In genomic region chr5:139268364-139269202, GRCh38 we compare ENCODE assay signal across 1 cellular context.
TF ChIP-seq lines count a peak whose summit lies in the region.

No MANE protein-coding gene starts in this region.

TF ChIP-seq in GM12878, 131 proteins besides CTCF, POLR2A, EP300 and RAD21 (continued from another document and continues in another):
- no peak for TF ChIP-seq SRF (IDR thresholded peaks at IDR 0.05; ENCODE audit: low read depth in 2 of 2, low read length in 2 of 2)
- peak; percentile 70 to 71; a peak in 3 of 4 replicates for TF ChIP-seq IKZF2 (IDR thresholded peaks at IDR 0.05)
- peak; percentile 69 for TF ChIP-seq MEF2B (IDR thresholded peaks at IDR 0.05; ENCODE audit: partially characterized antibody, poor library complexity, severe bottlenecking)
- no peak for TF ChIP-seq ZNF274 (IDR thresholded peaks at IDR 0.05; ENCODE audit: insufficient read depth, insufficient read length)
- TF ChIP-seq NFIC (IDR thresholded peaks at IDR 0.05; ENCODE audit: low read depth, low read length), result peak; percentile 90
- 0 out of 2 replicates have a peak, but pooled peaks have one; percentile 43 for TF ChIP-seq GATAD2B (conservative IDR thresholded peaks at IDR 0.05; ENCODE audit: low read depth)
- TF ChIP-seq SMAD5 (IDR thresholded peaks at IDR 0.05; ENCODE audit: low read depth), result no peak
- TF ChIP-seq SPI1 (IDR thresholded peaks at IDR 0.05; ENCODE audit: borderline replicate concordance, insufficient read depth, low read depth, low read length), result no peak
- TF ChIP-seq LARP7 (IDR thresholded peaks at IDR 0.05), result no peak
- TF ChIP-seq SIX5 (IDR thresholded peaks at IDR 0.05; ENCODE audit: low read depth, low read length, severe bottlenecking), result no peak
- peak; percentile 79 for TF ChIP-seq MTA2 (IDR thresholded peaks at IDR 0.05; ENCODE audit: low read depth)
- TF ChIP-seq IRF4 (IDR thresholded peaks at IDR 0.05; ENCODE audit: low read depth, low read length), result 0 out of 2 replicates have a peak, but pooled peaks have one; percentile 37
- TF ChIP-seq E4F1 (IDR thresholded peaks at IDR 0.05; ENCODE audit: borderline replicate concordance, partially characterized antibody), result no peak
- TF ChIP-seq PKNOX1 (IDR thresholded peaks at IDR 0.05), result no peak
- no peak for TF ChIP-seq ZNF384 (IDR thresholded peaks at IDR 0.05; ENCODE audit: borderline replicate concordance, low read depth, low read length)
- peak; percentile 72 for TF ChIP-seq RUNX3 (IDR thresholded peaks at IDR 0.05; ENCODE audit: low read length)
- TF ChIP-seq FOS (IDR thresholded peaks at IDR 0.05; ENCODE audit: borderline replicate concordance, extremely low read depth, insufficient read length), result no peak
- TF ChIP-seq POLR2AphosphoS2 (IDR thresholded peaks at IDR 0.05; ENCODE audit: low read depth, low read length), result no peak
- no peak for TF ChIP-seq NRF1 (conservative IDR thresholded peaks at IDR 0.05; ENCODE audit: low read depth, low read length)
- no peak for TF ChIP-seq SIN3A (IDR thresholded peaks at IDR 0.05; ENCODE audit: low read depth, low read length)
- no peak for TF ChIP-seq SREBF2 (IDR thresholded peaks at IDR 0.05; ENCODE audit: low read length)
- TF ChIP-seq RELA (IDR thresholded peaks at IDR 0.05; ENCODE audit: borderline replicate concordance, partially characterized antibody), result no peak
- no peak for TF ChIP-seq ZNF217 (IDR thresholded peaks at IDR 0.05)
- peak; percentile 70; the same call in 1 of the 2 replicates for TF ChIP-seq NBN (IDR thresholded peaks at IDR 0.05)
- TF ChIP-seq ELK1 (IDR thresholded peaks at IDR 0.05; ENCODE audit: low read depth, low read length), result no peak
- TF ChIP-seq PAX5 (IDR thresholded peaks at IDR 0.05; ENCODE audit: borderline replicate concordance, low read depth, low read length), result no peak
- TF ChIP-seq, protein P1, sequence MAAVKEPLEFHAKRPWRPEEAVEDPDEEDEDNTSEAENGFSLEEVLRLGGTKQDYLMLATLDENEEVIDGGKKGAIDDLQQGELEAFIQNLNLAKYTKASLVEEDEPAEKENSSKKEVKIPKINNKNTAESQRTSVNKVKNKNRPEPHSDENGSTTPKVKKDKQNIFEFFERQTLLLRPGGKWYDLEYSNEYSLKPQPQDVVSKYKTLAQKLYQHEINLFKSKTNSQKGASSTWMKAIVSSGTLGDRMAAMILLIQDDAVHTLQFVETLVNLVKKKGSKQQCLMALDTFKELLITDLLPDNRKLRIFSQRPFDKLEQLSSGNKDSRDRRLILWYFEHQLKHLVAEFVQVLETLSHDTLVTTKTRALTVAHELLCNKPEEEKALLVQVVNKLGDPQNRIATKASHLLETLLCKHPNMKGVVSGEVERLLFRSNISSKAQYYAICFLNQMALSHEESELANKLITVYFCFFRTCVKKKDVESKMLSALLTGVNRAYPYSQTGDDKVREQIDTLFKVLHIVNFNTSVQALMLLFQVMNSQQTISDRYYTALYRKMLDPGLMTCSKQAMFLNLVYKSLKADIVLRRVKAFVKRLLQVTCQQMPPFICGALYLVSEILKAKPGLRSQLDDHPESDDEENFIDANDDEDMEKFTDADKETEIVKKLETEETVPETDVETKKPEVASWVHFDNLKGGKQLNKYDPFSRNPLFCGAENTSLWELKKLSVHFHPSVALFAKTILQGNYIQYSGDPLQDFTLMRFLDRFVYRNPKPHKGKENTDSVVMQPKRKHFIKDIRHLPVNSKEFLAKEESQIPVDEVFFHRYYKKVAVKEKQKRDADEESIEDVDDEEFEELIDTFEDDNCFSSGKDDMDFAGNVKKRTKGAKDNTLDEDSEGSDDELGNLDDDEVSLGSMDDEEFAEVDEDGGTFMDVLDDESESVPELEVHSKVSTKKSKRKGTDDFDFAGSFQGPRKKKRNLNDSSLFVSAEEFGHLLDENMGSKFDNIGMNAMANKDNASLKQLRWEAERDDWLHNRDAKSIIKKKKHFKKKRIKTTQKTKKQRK (IDR thresholded peaks at IDR 0.05; ENCODE audit: low read depth, low read length), result no peak
- TF ChIP-seq HDGF (IDR thresholded peaks at IDR 0.05), result no peak
- no peak for TF ChIP-seq ZBTB4 (CRISPR knock-in tag; IDR thresholded peaks at IDR 0.05)
- no peak for TF ChIP-seq KDM1A (IDR thresholded peaks at IDR 0.05; ENCODE audit: borderline replicate concordance)
- TF ChIP-seq SUPT20H (IDR thresholded peaks at IDR 0.05; ENCODE audit: borderline replicate concordance, control insufficient read depth, low read depth, low read length), result no peak
- no peak for TF ChIP-seq NR2C1 (IDR thresholded peaks at IDR 0.05)
- TF ChIP-seq SKIL (IDR thresholded peaks at IDR 0.05; ENCODE audit: low read depth, poor library complexity, severe bottlenecking), result peak; percentile 44
- TF ChIP-seq RBBP5 (conservative IDR thresholded peaks at IDR 0.05), result no peak
- TF ChIP-seq, protein P2, sequence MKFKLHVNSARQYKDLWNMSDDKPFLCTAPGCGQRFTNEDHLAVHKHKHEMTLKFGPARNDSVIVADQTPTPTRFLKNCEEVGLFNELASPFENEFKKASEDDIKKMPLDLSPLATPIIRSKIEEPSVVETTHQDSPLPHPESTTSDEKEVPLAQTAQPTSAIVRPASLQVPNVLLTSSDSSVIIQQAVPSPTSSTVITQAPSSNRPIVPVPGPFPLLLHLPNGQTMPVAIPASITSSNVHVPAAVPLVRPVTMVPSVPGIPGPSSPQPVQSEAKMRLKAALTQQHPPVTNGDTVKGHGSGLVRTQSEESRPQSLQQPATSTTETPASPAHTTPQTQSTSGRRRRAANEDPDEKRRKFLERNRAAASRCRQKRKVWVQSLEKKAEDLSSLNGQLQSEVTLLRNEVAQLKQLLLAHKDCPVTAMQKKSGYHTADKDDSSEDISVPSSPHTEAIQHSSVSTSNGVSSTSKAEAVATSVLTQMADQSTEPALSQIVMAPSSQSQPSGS (IDR thresholded peaks at IDR 0.05; ENCODE audit: low read length), result peak; percentile 82; the same call in 1 of the 2 replicates
- no peak for TF ChIP-seq IRF5 (IDR thresholded peaks at IDR 0.05; ENCODE audit: borderline replicate concordance)
- no peak for TF ChIP-seq SP1 (IDR thresholded peaks at IDR 0.05; ENCODE audit: low read depth, low read length)
- no peak for TF ChIP-seq PRDM15 (CRISPR knock-in tag; IDR thresholded peaks at IDR 0.05)
- TF ChIP-seq POLR2AphosphoS5 (IDR thresholded peaks at IDR 0.05; ENCODE audit: low read length), result no peak
- TF ChIP-seq IKZF1 (conservative IDR thresholded peaks at IDR 0.05), result peak; percentile 72
- TF ChIP-seq STAT1 (conservative IDR thresholded peaks at IDR 0.05), result no peak
